ENCODE assay signal across 1 cellular context in the genomic region with DNA sequence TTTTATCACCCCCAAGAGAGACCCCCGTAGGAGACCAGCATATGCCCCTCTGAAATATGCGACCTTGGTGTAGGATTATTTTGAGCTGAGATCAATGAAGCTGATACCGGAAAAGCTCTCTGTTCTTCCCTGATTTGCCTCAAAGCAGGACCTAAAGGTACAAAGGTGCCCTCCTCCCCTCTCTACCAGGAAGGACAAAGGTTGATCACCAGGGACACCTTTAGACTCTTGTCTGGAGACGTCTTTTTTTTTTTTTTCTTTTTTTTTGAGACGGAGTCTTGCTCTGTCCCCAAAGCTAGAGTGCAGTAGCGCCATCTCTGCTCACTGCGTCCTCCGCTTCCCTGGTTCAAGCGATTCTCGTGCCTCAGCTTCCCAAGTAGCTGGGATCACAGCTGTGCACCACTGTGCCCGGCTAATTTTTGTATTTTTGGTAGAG.
TF ChIP-seq lines count a peak whose summit lies in the region.

No MANE protein-coding gene starts in this region.

TF ChIP-seq in K562, 482 proteins besides CTCF, POLR2A, EP300 and RAD21:
- TF ChIP-seq, protein P1, sequence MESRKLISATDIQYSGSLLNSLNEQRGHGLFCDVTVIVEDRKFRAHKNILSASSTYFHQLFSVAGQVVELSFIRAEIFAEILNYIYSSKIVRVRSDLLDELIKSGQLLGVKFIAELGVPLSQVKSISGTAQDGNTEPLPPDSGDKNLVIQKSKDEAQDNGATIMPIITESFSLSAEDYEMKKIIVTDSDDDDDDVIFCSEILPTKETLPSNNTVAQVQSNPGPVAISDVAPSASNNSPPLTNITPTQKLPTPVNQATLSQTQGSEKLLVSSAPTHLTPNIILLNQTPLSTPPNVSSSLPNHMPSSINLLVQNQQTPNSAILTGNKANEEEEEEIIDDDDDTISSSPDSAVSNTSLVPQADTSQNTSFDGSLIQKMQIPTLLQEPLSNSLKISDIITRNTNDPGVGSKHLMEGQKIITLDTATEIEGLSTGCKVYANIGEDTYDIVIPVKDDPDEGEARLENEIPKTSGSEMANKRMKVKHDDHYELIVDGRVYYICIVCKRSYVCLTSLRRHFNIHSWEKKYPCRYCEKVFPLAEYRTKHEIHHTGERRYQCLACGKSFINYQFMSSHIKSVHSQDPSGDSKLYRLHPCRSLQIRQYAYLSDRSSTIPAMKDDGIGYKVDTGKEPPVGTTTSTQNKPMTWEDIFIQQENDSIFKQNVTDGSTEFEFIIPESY (CRISPR knock-in tag; IDR thresholded peaks at IDR 0.05): peak; percentile 71; the same call in 1 of the 2 replicates
- no peak for TF ChIP-seq ZSCAN32 (CRISPR knock-in tag; IDR thresholded peaks at IDR 0.05)
- peak; percentile 73 for TF ChIP-seq ZNF384 (IDR thresholded peaks at IDR 0.05; ENCODE audit: low read depth, low read length)
- TF ChIP-seq CREM (IDR thresholded peaks at IDR 0.05; ENCODE audit: low read depth): 0 out of 2 replicates have a peak, but pooled peaks have one; percentile 9
- no peak for TF ChIP-seq ZNF347 (CRISPR knock-in tag; IDR thresholded peaks at IDR 0.05; ENCODE audit: low read depth)
- TF ChIP-seq, protein P2, sequence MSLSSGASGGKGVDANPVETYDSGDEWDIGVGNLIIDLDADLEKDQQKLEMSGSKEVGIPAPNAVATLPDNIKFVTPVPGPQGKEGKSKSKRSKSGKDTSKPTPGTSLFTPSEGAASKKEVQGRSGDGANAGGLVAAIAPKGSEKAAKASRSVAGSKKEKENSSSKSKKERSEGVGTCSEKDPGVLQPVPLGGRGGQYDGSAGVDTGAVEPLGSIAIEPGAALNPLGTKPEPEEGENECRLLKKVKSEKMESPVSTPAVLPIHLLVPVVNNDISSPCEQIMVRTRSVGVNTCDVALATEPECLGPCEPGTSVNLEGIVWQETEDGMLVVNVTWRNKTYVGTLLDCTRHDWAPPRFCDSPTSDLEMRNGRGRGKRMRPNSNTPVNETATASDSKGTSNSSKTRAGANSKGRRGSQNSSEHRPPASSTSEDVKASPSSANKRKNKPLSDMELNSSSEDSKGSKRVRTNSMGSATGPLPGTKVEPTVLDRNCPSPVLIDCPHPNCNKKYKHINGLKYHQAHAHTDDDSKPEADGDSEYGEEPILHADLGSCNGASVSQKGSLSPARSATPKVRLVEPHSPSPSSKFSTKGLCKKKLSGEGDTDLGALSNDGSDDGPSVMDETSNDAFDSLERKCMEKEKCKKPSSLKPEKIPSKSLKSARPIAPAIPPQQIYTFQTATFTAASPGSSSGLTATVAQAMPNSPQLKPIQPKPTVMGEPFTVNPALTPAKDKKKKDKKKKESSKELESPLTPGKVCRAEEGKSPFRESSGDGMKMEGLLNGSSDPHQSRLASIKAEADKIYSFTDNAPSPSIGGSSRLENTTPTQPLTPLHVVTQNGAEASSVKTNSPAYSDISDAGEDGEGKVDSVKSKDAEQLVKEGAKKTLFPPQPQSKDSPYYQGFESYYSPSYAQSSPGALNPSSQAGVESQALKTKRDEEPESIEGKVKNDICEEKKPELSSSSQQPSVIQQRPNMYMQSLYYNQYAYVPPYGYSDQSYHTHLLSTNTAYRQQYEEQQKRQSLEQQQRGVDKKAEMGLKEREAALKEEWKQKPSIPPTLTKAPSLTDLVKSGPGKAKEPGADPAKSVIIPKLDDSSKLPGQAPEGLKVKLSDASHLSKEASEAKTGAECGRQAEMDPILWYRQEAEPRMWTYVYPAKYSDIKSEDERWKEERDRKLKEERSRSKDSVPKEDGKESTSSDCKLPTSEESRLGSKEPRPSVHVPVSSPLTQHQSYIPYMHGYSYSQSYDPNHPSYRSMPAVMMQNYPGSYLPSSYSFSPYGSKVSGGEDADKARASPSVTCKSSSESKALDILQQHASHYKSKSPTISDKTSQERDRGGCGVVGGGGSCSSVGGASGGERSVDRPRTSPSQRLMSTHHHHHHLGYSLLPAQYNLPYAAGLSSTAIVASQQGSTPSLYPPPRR (CRISPR knock-in tag; IDR thresholded peaks at IDR 0.05; ENCODE audit: borderline replicate concordance): no peak
- TF ChIP-seq, protein P3, sequence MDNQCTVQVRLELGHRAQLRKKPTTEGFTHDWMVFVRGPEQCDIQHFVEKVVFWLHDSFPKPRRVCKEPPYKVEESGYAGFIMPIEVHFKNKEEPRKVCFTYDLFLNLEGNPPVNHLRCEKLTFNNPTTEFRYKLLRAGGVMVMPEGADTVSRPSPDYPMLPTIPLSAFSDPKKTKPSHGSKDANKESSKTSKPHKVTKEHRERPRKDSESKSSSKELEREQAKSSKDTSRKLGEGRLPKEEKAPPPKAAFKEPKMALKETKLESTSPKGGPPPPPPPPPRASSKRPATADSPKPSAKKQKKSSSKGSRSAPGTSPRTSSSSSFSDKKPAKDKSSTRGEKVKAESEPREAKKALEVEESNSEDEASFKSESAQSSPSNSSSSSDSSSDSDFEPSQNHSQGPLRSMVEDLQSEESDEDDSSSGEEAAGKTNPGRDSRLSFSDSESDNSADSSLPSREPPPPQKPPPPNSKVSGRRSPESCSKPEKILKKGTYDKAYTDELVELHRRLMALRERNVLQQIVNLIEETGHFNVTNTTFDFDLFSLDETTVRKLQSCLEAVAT (IDR thresholded peaks at IDR 0.05): peak in 1 of 2 experiments; percentile 65; a peak in 2 of 4 replicates
- TF ChIP-seq, protein P4, sequence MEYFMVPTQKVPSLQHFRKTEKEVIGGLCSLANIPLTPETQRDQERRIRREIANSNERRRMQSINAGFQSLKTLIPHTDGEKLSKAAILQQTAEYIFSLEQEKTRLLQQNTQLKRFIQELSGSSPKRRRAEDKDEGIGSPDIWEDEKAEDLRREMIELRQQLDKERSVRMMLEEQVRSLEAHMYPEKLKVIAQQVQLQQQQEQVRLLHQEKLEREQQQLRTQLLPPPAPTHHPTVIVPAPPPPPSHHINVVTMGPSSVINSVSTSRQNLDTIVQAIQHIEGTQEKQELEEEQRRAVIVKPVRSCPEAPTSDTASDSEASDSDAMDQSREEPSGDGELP (CRISPR knock-in tag; IDR thresholded peaks at IDR 0.05; ENCODE audit: borderline replicate concordance): no peak
TF ChIP-seq in K562: peak in this region for 4.
